Comparison of ENCODE assay signal across 10 cellular contexts in genomic region chr12:46401703-46402102, GRCh38. TPM values are rescaled to one million over a fixed set of nuclear protein-coding genes. Genes with fewer than 3 reads are reported as not detected.
DNase-seq lines count a peak whose midpoint lies in the region; ATAC-seq and TF ChIP-seq lines count a peak whose summit lies in the region.
"Had no signal": no experiment of that assay in that cellular context is flagged by ENCODE, and none has a peak within 500 bp of the region (broad histone marks: within the 10 kb centered on the region; RNA-seq: fewer than 3 reads in every experiment).

No MANE protein-coding gene starts in this region.

- H3K4me3 ChIP-seq in AG04450 (ENCODE audit: low read depth, low read length) = no peak overlapping the region
- no peak overlapping the region for H3K4me3 ChIP-seq in PC-3 (ENCODE audit: low read length)
- H3K4me3 ChIP-seq in mucosa of descending colon = no peak overlapping the region
- H3K4me3 ChIP-seq: BLaER1 treated with 17β-estradiol and CSF1 and Interleukin-3, amounts not matched to agents 10 nM and 100 nM had no signal

- no TSS peak for BruUV-seq in PC-3 (replicated peaks; lab: Mats Ljungman, UMichigan)

- CTCF ChIA-PET in AG04450 (lab: Charles Lee) = interaction anchor here (0.6 to 1.6 kb wide), 2 partner anchors 32 to 152 kb away, joined by 3 read pairs; no protein-coding TSS in a partner anchor
- CTCF ChIA-PET in PC-3 (lab: Charles Lee) = no interaction called here

- H3K4me1 ChIP-seq in PC-3 (ENCODE audit: insufficient read depth, low read length) = peaks cover 28% of the 10 kb centered on the region
- H3K4me1 ChIP-seq in mucosa of descending colon (ENCODE audit: low read depth) = peaks cover 25% of the 10 kb centered on the region

- H3K27me3 ChIP-seq in AG04450 (ENCODE audit: control insufficient read depth, insufficient read depth, low read length) (no peaks in the 10 kb centered on the region), PC-3 (ENCODE audit: low read length) (no peaks in the 10 kb centered on the region)
- H3K27me3 ChIP-seq: BLaER1 treated with 17β-estradiol and CSF1 and Interleukin-3, amounts not matched to agents 10 nM and 100 nM had no signal

- peak; percentile 33 for ATAC-seq in PC-3
- ATAC-seq in mucosa of descending colon = peak; percentile 27
- no peak for ATAC-seq in GM19035 (IDR thresholded peaks at IDR 0.05; ENCODE audit: unreplicated experiment)
- ATAC-seq: naive thymus-derived CD4-positive, alpha-beta T cell had no signal

- H3K4me2 ChIP-seq in PC-3 (ENCODE audit: low read length) = peak overlapping the region; percentile 41; the same call in 1 of the 2 replicates
- H3K4me2 ChIP-seq: BLaER1 treated with 17β-estradiol and CSF1 and Interleukin-3, amounts not matched to agents 10 nM and 100 nM had no signal

- H3K27ac ChIP-seq in AG04450 (ENCODE audit: low read depth, low read length) (no peak overlapping the region), PC-3 (ENCODE audit: low read length) (peak overlapping the region; percentile 40), epithelial cell of prostate (peak overlapping the region; percentile 38)
- H3K27ac ChIP-seq: BLaER1 treated with 17β-estradiol and CSF1 and Interleukin-3, amounts not matched to agents 10 nM and 100 nM had no signal

- H2AFZ ChIP-seq in PC-3 (ENCODE audit: low read length) = no peak overlapping the region

- POLR2A ChIA-PET in AG04450 (lab: Yijun Ruan, JAX) = interaction anchor here (1.1 to 3.8 kb wide), 5 partner anchors 15 to 122 kb away, joined by 3 to 24 read pairs (median 6); partner anchors contain the start of gene SLC38A2
- POLR2A ChIA-PET in PC-3 (lab: Charles Lee; ENCODE audit: unreplicated experiment) = no interaction called here

- TF ChIP-seq CTCF in AG04450 (IDR thresholded peaks at IDR 0.05; ENCODE audit: low read depth, low read length) = peak; percentile 53
- TF ChIP-seq CTCF in PC-3 (conservative IDR thresholded peaks at IDR 0.05; ENCODE audit: low read depth, low read length) = no peak
- no peak for TF ChIP-seq CTCF in mucosa of descending colon (IDR thresholded peaks at IDR 0.05)

- no peaks in the 10 kb centered on the region for H3K79me2 ChIP-seq in PC-3 (ENCODE audit: low read length)

- H3K9ac ChIP-seq in PC-3 (ENCODE audit: low read length) = no peak overlapping the region
- H3K9ac ChIP-seq: BLaER1 treated with 17β-estradiol and CSF1 and Interleukin-3, amounts not matched to agents 10 nM and 100 nM had no signal

- DNase-seq in AG04450 (ENCODE audit: low read depth, low spot score) (no peak), PC-3 (no peak), epithelial cell of prostate (ENCODE audit: low read depth, low spot score) (no peak), mucosa of descending colon (peak in 2 of 3 donors; percentile 49 to 57), hepatic stellate cell (ENCODE audit: low spot score) (no peak), NCI-H446 treated with DMSO at 0.1 percent for 48 hours (lab: John Stamatoyannopoulos, UW) (no peak), HuH-7 (ENCODE audit: low spot score) (no peak)
- DNase-seq: naive thymus-derived CD4-positive, alpha-beta T cell had no signal

- peaks cover 4% of the 10 kb centered on the region for H3F3A ChIP-seq in PC-3 (ENCODE audit: low read length, unreplicated experiment)

- H3K9me2 ChIP-seq in PC-3 (replicated peaks; ENCODE audit: low read length) = no peaks in the 10 kb centered on the region

- intact Hi-C loops in PC-3 (cut with micrococcal nuclease) (loop anchor here (1.0 to 2.0 kb wide), 2 partner anchors 15 to 29 kb away; no protein-coding TSS in a partner anchor), mucosa of descending colon (cut with DNase I, micrococcal nuclease) (no loop called here)

- H3K36me3 ChIP-seq in PC-3 (ENCODE audit: low read depth, low read length) (no peaks in the 10 kb centered on the region), mucosa of descending colon (ENCODE audit: low read depth) (no peaks in the 10 kb centered on the region)
- H3K36me3 ChIP-seq: BLaER1 treated with 17β-estradiol and CSF1 and Interleukin-3, amounts not matched to agents 10 nM and 100 nM had no signal

- no peaks in the 10 kb centered on the region for H3K9me3 ChIP-seq in AG04450 (ENCODE audit: control insufficient read depth, insufficient read depth, low read length)
- no peaks in the 10 kb centered on the region for H3K9me3 ChIP-seq in PC-3 (ENCODE audit: low read length)
- no peaks in the 10 kb centered on the region for H3K9me3 ChIP-seq in mucosa of descending colon

- H4K20me1 ChIP-seq in PC-3 (ENCODE audit: low read length) = no peaks in the 10 kb centered on the region
- H4K20me1 ChIP-seq: BLaER1 treated with 17β-estradiol and CSF1 and Interleukin-3, amounts not matched to agents 10 nM and 100 nM had no signal

RNA-seq across cellular contexts. Expression of gene SLC38A2, which starts 29.1 kb away (rescaled TPM):
- polyA plus RNA-seq in AG04450 (2011; rRNA removed) = 520 and 749 TPM in 2 replicates
- polyA minus RNA-seq in AG04450 (2011; rRNA and poly(A)+ RNA removed) = 432 and 681 TPM in 2 replicates
- total RNA-seq in PC-3 (2014; rRNA removed) (214 and 232 TPM in 2 replicates), mucosa of descending colon (100 to 1,000 TPM in 2 of 3 donors, 10 to 100 TPM in 1; 82.9 to 216 (median 143) TPM)

Comparison
In these comparisons a context has a peak if more than half of its experiments do, and no peak if none do; other contexts are left out.
1. DNase-seq: peak in mucosa of descending colon (2 of 3); none in AG04450 (single experiment), PC-3 (single experiment), epithelial cell of prostate (single experiment), hepatic stellate cell (single experiment), NCI-H446 treated with DMSO at 0.1 percent for 48 hours (single experiment) and HuH-7 (single experiment).